2 cellular contexts compared by ENCODE assay signal in the genomic region with DNA sequence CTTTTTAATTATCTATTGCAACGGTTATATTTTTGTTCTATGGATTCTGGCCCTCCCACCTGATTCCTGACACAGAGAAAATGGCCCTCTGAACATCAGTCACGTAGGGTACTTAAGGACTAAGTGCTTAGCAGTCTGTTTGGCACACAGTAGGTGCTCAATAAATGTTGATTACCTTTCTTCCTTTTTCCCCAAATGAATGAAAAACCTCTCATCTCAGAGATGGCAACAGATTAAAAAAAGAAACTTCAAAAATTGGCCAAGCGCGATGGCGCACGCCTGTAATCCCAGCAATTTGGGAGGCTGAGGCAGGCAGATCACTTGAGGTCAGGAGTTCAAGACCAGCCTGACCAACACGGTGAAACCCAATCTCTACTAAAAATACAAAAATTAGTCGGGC.
TF ChIP-seq lines count a peak whose summit lies in the region.

No MANE protein-coding gene starts in this region.

TF ChIP-seq in SK-N-SH, 30 proteins besides CTCF, POLR2A, EP300 and RAD21 (continued from another document):
- TF ChIP-seq CHD2 (IDR thresholded peaks at IDR 0.05; ENCODE audit: low read length, partially characterized antibody): no peak
- TF ChIP-seq RFX5 (IDR thresholded peaks at IDR 0.05; ENCODE audit: low read length): no peak
- no peak for TF ChIP-seq MXI1 (IDR thresholded peaks at IDR 0.05; ENCODE audit: low read depth, low read length)
- no peak for TF ChIP-seq IRF3 (IDR thresholded peaks at IDR 0.05; ENCODE audit: low read depth, low read length)
- TF ChIP-seq SIN3A (IDR thresholded peaks at IDR 0.05; ENCODE audit: borderline replicate concordance, low read depth, low read length): no peak
- TF ChIP-seq PBX3 (IDR thresholded peaks at IDR 0.05): no peak

TF ChIP-seq in SK-N-SH treated with all-trans-retinoic acid at 6 μM for 48 hours, 23 proteins besides CTCF, POLR2A, EP300 and RAD21 (continued from another document):
- TF ChIP-seq PATZ1 (CRISPR knock-in tag; IDR thresholded peaks at IDR 0.05; ENCODE audit: borderline replicate concordance) (no peak), ZFP30 (CRISPR knock-in tag; IDR thresholded peaks at IDR 0.05) (no peak), ISL1 (CRISPR knock-in tag; IDR thresholded peaks at IDR 0.05) (no peak), PPARA (CRISPR knock-in tag; IDR thresholded peaks at IDR 0.05; ENCODE audit: borderline replicate concordance) (no peak), CREB5 (CRISPR knock-in tag; IDR thresholded peaks at IDR 0.05; ENCODE audit: low read depth) (no peak), ZFP3 (CRISPR knock-in tag; IDR thresholded peaks at IDR 0.05) (no peak), OSR1 (CRISPR knock-in tag; IDR thresholded peaks at IDR 0.05) (no peak), RARB (CRISPR knock-in tag; IDR thresholded peaks at IDR 0.05) (no peak), POU6F1 (CRISPR knock-in tag; IDR thresholded peaks at IDR 0.05; ENCODE audit: borderline replicate concordance, low read depth) (no peak), TOX (CRISPR knock-in tag; IDR thresholded peaks at IDR 0.05; ENCODE audit: borderline replicate concordance) (no peak), TCF4 (CRISPR knock-in tag; IDR thresholded peaks at IDR 0.05; ENCODE audit: borderline replicate concordance) (no peak), ZNF70 (CRISPR knock-in tag; IDR thresholded peaks at IDR 0.05) (no peak), ZC3H10 (CRISPR knock-in tag; IDR thresholded peaks at IDR 0.05) (no peak)
- TF ChIP-seq, protein P1, sequence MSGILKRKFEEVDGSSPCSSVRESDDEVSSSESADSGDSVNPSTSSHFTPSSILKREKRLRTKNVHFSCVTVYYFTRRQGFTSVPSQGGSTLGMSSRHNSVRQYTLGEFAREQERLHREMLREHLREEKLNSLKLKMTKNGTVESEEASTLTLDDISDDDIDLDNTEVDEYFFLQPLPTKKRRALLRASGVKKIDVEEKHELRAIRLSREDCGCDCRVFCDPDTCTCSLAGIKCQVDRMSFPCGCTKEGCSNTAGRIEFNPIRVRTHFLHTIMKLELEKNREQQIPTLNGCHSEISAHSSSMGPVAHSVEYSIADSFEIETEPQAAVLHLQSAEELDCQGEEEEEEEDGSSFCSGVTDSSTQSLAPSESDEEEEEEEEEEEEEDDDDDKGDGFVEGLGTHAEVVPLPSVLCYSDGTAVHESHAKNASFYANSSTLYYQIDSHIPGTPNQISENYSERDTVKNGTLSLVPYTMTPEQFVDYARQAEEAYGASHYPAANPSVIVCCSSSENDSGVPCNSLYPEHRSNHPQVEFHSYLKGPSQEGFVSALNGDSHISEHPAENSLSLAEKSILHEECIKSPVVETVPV (CRISPR knock-in tag; IDR thresholded peaks at IDR 0.05): no peak
- TF ChIP-seq, protein P2, sequence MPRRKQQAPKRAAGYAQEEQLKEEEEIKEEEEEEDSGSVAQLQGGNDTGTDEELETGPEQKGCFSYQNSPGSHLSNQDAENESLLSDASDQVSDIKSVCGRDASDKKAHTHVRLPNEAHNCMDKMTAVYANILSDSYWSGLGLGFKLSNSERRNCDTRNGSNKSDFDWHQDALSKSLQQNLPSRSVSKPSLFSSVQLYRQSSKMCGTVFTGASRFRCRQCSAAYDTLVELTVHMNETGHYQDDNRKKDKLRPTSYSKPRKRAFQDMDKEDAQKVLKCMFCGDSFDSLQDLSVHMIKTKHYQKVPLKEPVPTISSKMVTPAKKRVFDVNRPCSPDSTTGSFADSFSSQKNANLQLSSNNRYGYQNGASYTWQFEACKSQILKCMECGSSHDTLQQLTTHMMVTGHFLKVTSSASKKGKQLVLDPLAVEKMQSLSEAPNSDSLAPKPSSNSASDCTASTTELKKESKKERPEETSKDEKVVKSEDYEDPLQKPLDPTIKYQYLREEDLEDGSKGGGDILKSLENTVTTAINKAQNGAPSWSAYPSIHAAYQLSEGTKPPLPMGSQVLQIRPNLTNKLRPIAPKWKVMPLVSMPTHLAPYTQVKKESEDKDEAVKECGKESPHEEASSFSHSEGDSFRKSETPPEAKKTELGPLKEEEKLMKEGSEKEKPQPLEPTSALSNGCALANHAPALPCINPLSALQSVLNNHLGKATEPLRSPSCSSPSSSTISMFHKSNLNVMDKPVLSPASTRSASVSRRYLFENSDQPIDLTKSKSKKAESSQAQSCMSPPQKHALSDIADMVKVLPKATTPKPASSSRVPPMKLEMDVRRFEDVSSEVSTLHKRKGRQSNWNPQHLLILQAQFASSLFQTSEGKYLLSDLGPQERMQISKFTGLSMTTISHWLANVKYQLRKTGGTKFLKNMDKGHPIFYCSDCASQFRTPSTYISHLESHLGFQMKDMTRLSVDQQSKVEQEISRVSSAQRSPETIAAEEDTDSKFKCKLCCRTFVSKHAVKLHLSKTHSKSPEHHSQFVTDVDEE (CRISPR knock-in tag; IDR thresholded peaks at IDR 0.05): no peak
